Comparison of ENCODE assay signal across 23 cellular contexts in the genomic region with DNA sequence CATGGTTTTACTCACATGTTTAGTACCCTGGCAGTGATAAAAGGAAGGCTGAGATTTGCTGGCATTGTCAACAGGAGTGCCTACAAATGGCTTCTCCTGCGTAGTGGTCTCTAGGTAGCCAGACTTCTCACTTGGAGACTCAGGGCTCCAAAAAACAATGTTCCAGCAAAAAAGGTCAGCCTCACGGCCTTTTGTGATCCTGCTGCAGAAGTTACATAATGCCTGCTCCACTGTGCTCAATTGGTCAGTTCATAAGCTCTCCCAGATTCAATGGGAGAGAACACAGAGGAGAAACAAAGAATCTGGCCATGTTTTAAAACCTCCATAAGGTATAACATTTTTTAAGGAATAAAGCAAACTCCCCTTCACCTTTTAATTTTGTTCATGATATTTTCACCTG.
DNase-seq lines count a peak whose midpoint lies in the region; ATAC-seq and TF ChIP-seq lines count a peak whose summit lies in the region.
"Had no signal": no experiment of that assay in that cellular context is flagged by ENCODE, and none has a peak within 500 bp of the region (broad histone marks: within the 10 kb centered on the region; RNA-seq: fewer than 3 reads in every experiment).

No MANE protein-coding gene starts in this region.

- WGBS in right cardiac atrium, result 53% methylated on average over 2 of the region's 2 CpGs

- H3K4me1 Mint-ChIP-seq in osteocyte (ENCODE audit: unreplicated experiment), result peaks cover 47% of the 10 kb centered on the region
- H3K4me1 Mint-ChIP-seq: CD4-positive, CD25-positive, alpha-beta regulatory T cell had no signal

- no peak for TF ChIP-seq CTCF in left ventricle myocardium inferior (IDR thresholded peaks at IDR 0.05; ENCODE audit: borderline replicate concordance)
- no peak for TF ChIP-seq CTCF in osteocyte (IDR thresholded peaks at IDR 0.05)
- TF ChIP-seq CTCF in breast epithelium (IDR thresholded peaks at IDR 0.05), result no peak

- no peaks in the 10 kb centered on the region for H3K9me3 ChIP-seq in right cardiac atrium (ENCODE audit: control insufficient read depth, low read length)
- H3K9me3 ChIP-seq in left ventricle myocardium inferior (replicated peaks), result peaks cover 9% of the 10 kb centered on the region
- peaks cover 0 to 5% of the 10 kb centered on the region in 2 donors for H3K9me3 ChIP-seq in breast epithelium

- no peaks in the 10 kb centered on the region for H3K9me3 Mint-ChIP-seq in osteocyte (ENCODE audit: unreplicated experiment)

- no peak overlapping the region for H3K27ac ChIP-seq in right cardiac atrium (ENCODE audit: low read length)
- no peak overlapping the region for H3K27ac ChIP-seq in left ventricle myocardium inferior (replicated peaks)
- no peak overlapping the region for H3K27ac ChIP-seq in breast epithelium
- H3K27ac ChIP-seq: BLaER1, PC-9 had no signal

- no peak overlapping the region for H3K4me3 ChIP-seq in right cardiac atrium (ENCODE audit: low read length)
- no peak overlapping the region for H3K4me3 ChIP-seq in left ventricle myocardium inferior
- no peak overlapping the region for H3K4me3 ChIP-seq in breast epithelium
- H3K4me3 ChIP-seq: BLaER1, PC-9 had no signal

- H3K4me1 ChIP-seq in right cardiac atrium (ENCODE audit: control insufficient read depth, insufficient read depth, low read length), result no peaks in the 10 kb centered on the region
- no peaks in the 10 kb centered on the region for H3K4me1 ChIP-seq in left ventricle myocardium inferior
- no peaks in the 10 kb centered on the region for H3K4me1 ChIP-seq in breast epithelium
- H3K4me1 ChIP-seq: BLaER1 had no signal

- intact Hi-C loops in right cardiac atrium (cut with DNase I), result no loop called here
- intact Hi-C loops in left ventricle myocardium inferior (cut with micrococcal nuclease), result no loop called here
- intact Hi-C loops in breast epithelium (cut with DNase I; ENCODE audit: low total_unique reads), result no loop called here

- peak overlapping the region; percentile 52 for H3K27ac Mint-ChIP-seq in osteocyte (ENCODE audit: unreplicated experiment)
- H3K27ac Mint-ChIP-seq: CD4-positive, CD25-positive, alpha-beta regulatory T cell had no signal

- H3K27me3 Mint-ChIP-seq in osteocyte (ENCODE audit: unreplicated experiment), result no peaks in the 10 kb centered on the region

- peaks cover 75% of the 10 kb centered on the region for H3K36me3 Mint-ChIP-seq in osteocyte (ENCODE audit: unreplicated experiment)
- H3K36me3 Mint-ChIP-seq: CD4-positive, CD25-positive, alpha-beta regulatory T cell had no signal

- ATAC-seq in right cardiac atrium (peak; percentile 37 to 78), esophagus mucosa (no peak)

- TF ChIP-seq POLR2A in breast epithelium (IDR thresholded peaks at IDR 0.05), result no peak

- no peaks in the 10 kb centered on the region for H3K36me3 ChIP-seq in left ventricle myocardium inferior
- no peaks in the 10 kb centered on the region for H3K36me3 ChIP-seq in breast epithelium
- H3K36me3 ChIP-seq: BLaER1 had no signal

- DNase-seq in right cardiac atrium (no peak), left ventricle myocardium inferior (no peak), medulla oblongata (ENCODE audit: extremely low spot score) (peak; percentile 63), osteocyte (ENCODE audit: extremely low spot score, unreplicated experiment) (no peak), breast epithelium (ENCODE audit: low spot score in 2 of 2) (no peak), KG1 (lab: John Stamatoyannopoulos, UW) (no peak)
- DNase-seq: CD4-positive, CD25-positive, alpha-beta regulatory T cell; DMS153; DND-41; Kasumi-1; MV-4-11; NCI-H1105; NCI-H1436 treated with DMSO at 0.1 percent for 48 hours; NCI-H187 treated with DMSO at 0.1 percent for 48 hours; NCI-H2171 treated with DMSO at 0.1 percent for 48 hours; NCI-H446; NCI-H524 treated with DMSO at 0.1 percent for 48 hours; NCI-H82; NK-92 treated with Interleukin-12 subunit alpha and Interleukin-12 subunit beta, amount 100 ng/mL, for 24 hours; SHP77 had no signal

- H3K27me3 ChIP-seq in right cardiac atrium (ENCODE audit: control insufficient read depth, insufficient read depth) (no peaks in the 10 kb centered on the region), left ventricle myocardium inferior (ENCODE audit: low read depth) (no peaks in the 10 kb centered on the region), breast epithelium (no peaks in the 10 kb centered on the region)
- H3K27me3 ChIP-seq: BLaER1 had no signal

- no peak overlapping the region for H3K4me3 Mint-ChIP-seq in osteocyte (ENCODE audit: unreplicated experiment)
- H3K4me3 Mint-ChIP-seq: CD4-positive, CD25-positive, alpha-beta regulatory T cell had no signal
